In the genomic region with DNA sequence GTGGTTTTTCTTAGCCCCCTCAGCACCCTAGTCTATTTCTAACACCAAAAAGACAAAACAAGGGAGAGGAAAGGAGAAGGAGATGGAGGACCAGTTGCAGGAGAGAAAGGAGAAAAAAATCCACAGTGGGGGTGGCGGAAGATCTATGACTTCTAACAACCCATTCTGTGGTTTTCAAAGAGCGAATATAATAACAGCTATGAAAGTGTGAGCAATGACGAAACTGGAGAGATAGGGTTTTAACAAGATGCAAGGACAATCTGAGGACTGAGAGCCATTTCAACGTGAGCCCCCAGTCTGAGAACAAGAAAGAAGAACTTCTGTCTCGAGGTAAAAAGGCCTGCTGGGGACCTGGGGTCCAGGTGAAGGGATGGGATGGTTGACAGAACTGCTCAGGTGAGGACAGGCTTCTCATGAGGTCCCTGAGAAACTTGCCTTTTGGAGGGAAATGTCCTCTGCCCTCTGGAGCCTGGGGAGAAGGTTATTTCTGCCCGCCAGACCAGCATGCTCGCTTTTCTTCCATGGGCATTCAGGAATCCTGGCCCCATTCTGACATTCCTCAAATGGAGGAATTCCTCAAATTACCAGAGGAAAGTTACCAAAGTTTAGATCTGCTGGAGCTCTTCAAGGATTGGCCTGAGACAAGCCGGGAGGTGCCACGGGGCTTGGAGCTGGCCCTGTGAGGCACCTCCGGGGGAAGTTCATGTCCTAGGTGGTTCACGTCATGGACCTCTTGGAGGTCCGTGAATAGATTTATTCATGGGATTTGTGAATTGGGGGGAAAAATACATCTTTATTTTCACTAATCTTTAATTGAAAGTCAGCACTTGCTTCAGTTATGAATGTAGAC, we compare ENCODE assay signal across 18 cellular contexts. TPM values are rescaled to one million over a fixed set of nuclear protein-coding genes. Genes with fewer than 3 reads are reported as not detected.
DNase-seq lines count a peak whose midpoint lies in the region; ATAC-seq and TF ChIP-seq lines count a peak whose summit lies in the region.
"Had no signal": no experiment of that assay in that cellular context is flagged by ENCODE, and none has a peak within 500 bp of the region (broad histone marks: within the 10 kb centered on the region; RNA-seq: fewer than 3 reads in every experiment).

A gene with protein sequence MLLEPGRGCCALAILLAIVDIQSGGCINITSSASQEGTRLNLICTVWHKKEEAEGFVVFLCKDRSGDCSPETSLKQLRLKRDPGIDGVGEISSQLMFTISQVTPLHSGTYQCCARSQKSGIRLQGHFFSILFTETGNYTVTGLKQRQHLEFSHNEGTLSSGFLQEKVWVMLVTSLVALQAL (plus strand): TSS at position 270 of the 850 bp plus-strand sequence. CDS start 8,829 bp downstream, outside the sequence.

- H3K4me3 Mint-ChIP-seq in activated CD8-positive, alpha-beta memory T cell treated with anti-CD3 and anti-CD28 coated beads, Interleukin-2, amount 10 ng/mL, durations not matched to agents 7 days and 5 days: peak within 1 kb of the TSS; percentile 70
- H3K4me3 Mint-ChIP-seq: CD4-positive, CD25-positive, alpha-beta regulatory T cell; nephron had no signal

- DNase-seq in GM10248 (ENCODE audit: extremely low spot score) (peak; percentile 45), foreskin keratinocyte (no peak), upper lobe of right lung (no peak)
- DNase-seq in activated CD8-positive, alpha-beta memory T cell treated with anti-CD3 and anti-CD28 coated beads, Interleukin-2, amount 10 ng/mL, durations not matched to agents 7 days and 5 days: peak; percentile 46
- DNase-seq: activated CD4-positive, alpha-beta T cell treated with anti-CD3 and anti-CD28 coated beads, Interleukin-2, amount 50 U/mL, for 1 hour; esophagus squamous epithelium; left lung; NCI-H1105; NCI-H2227 treated with DMSO at 0.1 percent for 48 hours had no signal

- peaks cover 33% of the 10 kb centered on the region for H3K4me1 ChIP-seq in mononuclear cell (ENCODE audit: insufficient read depth, low read length)
- peaks cover 4% of the 10 kb centered on the region for H3K4me1 ChIP-seq in foreskin keratinocyte
- no peaks in the 10 kb centered on the region for H3K4me1 ChIP-seq in upper lobe of right lung

- H3K9me3 Mint-ChIP-seq in activated CD8-positive, alpha-beta memory T cell treated with anti-CD3 and anti-CD28 coated beads, Interleukin-2, amount 10 ng/mL, durations not matched to agents 7 days and 5 days (ENCODE audit: low read depth): no peaks in the 10 kb centered on the region
- H3K9me3 Mint-ChIP-seq: CD4-positive, CD25-positive, alpha-beta regulatory T cell; nephron had no signal

- H3K27ac ChIP-seq in foreskin keratinocyte: no peak within 1 kb of the TSS
- H3K27ac ChIP-seq in upper lobe of right lung: no peak within 1 kb of the TSS
- H3K27ac ChIP-seq: esophagus squamous epithelium, hepatocyte, left lung had no signal

- no peaks in the 10 kb centered on the region for H3K36me3 Mint-ChIP-seq in activated CD8-positive, alpha-beta memory T cell treated with anti-CD3 and anti-CD28 coated beads, Interleukin-2, amount 10 ng/mL, durations not matched to agents 7 days and 5 days
- H3K36me3 Mint-ChIP-seq: CD4-positive, CD25-positive, alpha-beta regulatory T cell had no signal

- no peaks in the 10 kb centered on the region for H3K36me3 ChIP-seq in upper lobe of right lung
- H3K36me3 ChIP-seq: esophagus squamous epithelium, left lung, right lobe of liver had no signal

- H3K27ac Mint-ChIP-seq in activated CD8-positive, alpha-beta memory T cell treated with anti-CD3 and anti-CD28 coated beads, Interleukin-2, amount 10 ng/mL, durations not matched to agents 7 days and 5 days: peak within 1 kb of the TSS; percentile 81
- H3K27ac Mint-ChIP-seq: nephron had no signal

- ATAC-seq in GM19351 (IDR thresholded peaks at IDR 0.05; ENCODE audit: unreplicated experiment) (peak; percentile 61), foreskin keratinocyte (no peak), GM21825 (IDR thresholded peaks at IDR 0.05; ENCODE audit: unreplicated experiment) (no peak), upper lobe of right lung (no peak), HG02852 (IDR thresholded peaks at IDR 0.05; ENCODE audit: unreplicated experiment) (no peak)
- ATAC-seq in activated CD8-positive, alpha-beta memory T cell treated with anti-CD3 and anti-CD28 coated beads, Interleukin-2, amount 10 ng/mL, durations not matched to agents 7 days and 5 days: peak; percentile 22

- H3K9me3 ChIP-seq in mononuclear cell (ENCODE audit: low read depth, low read length) (no peaks in the 10 kb centered on the region), upper lobe of right lung (no peaks in the 10 kb centered on the region)
- H3K9me3 ChIP-seq: esophagus squamous epithelium, left lung, right lobe of liver had no signal

- CTCF ChIA-PET in GM10248 (lab: Yijun Ruan, JAX): interaction anchor here (0.9 to 3.3 kb wide), 9 partner anchors 11 to 126 kb away, joined by 3 to 59 read pairs (median 4); a partner anchor contains a TSS
- CTCF ChIA-PET in activated CD8-positive, alpha-beta memory T cell treated with anti-CD3 and anti-CD28 coated beads, Interleukin-2, amount 10 ng/mL, durations not matched to agents 7 days and 5 days (lab: Charles Lee): interaction anchor here (0.8 to 2.9 kb wide), 10 partner anchors 8 to 40 kb away, joined by 3 to 15 read pairs (median 4); no protein-coding TSS in a partner anchor

- peaks cover 57% of the 10 kb centered on the region for H3K4me1 Mint-ChIP-seq in activated CD8-positive, alpha-beta memory T cell treated with anti-CD3 and anti-CD28 coated beads, Interleukin-2, amount 10 ng/mL, durations not matched to agents 7 days and 5 days

- intact Hi-C loops in upper lobe of right lung (cut with DNase I): no loop called here

- H3K4me3 ChIP-seq in mononuclear cell (ENCODE audit: low read length) (peak within 1 kb of the TSS; percentile 21), upper lobe of right lung (no peak within 1 kb of the TSS)
- H3K4me3 ChIP-seq: hepatocyte, left lung had no signal

- TF ChIP-seq CTCF in GM10248 (IDR thresholded peaks at IDR 0.05; ENCODE audit: control extremely low read depth, extremely low read depth, low read depth, missing control alignments) (no peak), foreskin keratinocyte (conservative IDR thresholded peaks at IDR 0.05) (no peak), upper lobe of right lung (IDR thresholded peaks at IDR 0.05) (no peak)

- POLR2A ChIA-PET in GM10248 (lab: Yijun Ruan, JAX): no interaction called here

- H3K27me3 ChIP-seq in mononuclear cell (ENCODE audit: insufficient read depth, low read length): peaks cover 8% of the 10 kb centered on the region
- no peaks in the 10 kb centered on the region for H3K27me3 ChIP-seq in foreskin keratinocyte
- peaks cover 11% of the 10 kb centered on the region for H3K27me3 ChIP-seq in upper lobe of right lung
- H3K27me3 ChIP-seq: hepatocyte, right lobe of liver had no signal

- H3K27me3 Mint-ChIP-seq in activated CD8-positive, alpha-beta memory T cell treated with anti-CD3 and anti-CD28 coated beads, Interleukin-2, amount 10 ng/mL, durations not matched to agents 7 days and 5 days: peaks cover 11% of the 10 kb centered on the region

RNA-seq across cellular contexts. Expression of the gene that starts here (rescaled TPM):
- 1 to 10 TPM; 3.9 to 5.4 TPM for total RNA-seq in activated CD8-positive, alpha-beta memory T cell treated with anti-CD3 and anti-CD28 coated beads, Interleukin-2, amount 10 ng/mL, durations not matched to agents 7 days and 5 days
- total RNA-seq in mononuclear cell: 9.0 TPM
- total RNA-seq in foreskin keratinocyte: not detected in 2 replicates
- not detected in 2 replicates for polyA plus RNA-seq in foreskin keratinocyte
- total RNA-seq in upper lobe of right lung: 0.93 TPM
- total RNA-seq: CD4-positive, CD25-positive, alpha-beta regulatory T cell; esophagus squamous epithelium; hepatocyte; subcutaneous adipose tissue had no signal
- polyA plus RNA-seq: hepatocyte had no signal

Comparison
In these comparisons a context has a peak if more than half of its experiments do, and no peak if none do; other contexts are left out.
1. DNase-seq: peak in GM10248 (single experiment) and activated CD8-positive, alpha-beta memory T cell treated with anti-CD3 and anti-CD28 coated beads, Interleukin-2, amount 10 ng/mL, durations not matched to agents 7 days and 5 days (single experiment); none in foreskin keratinocyte (0 of 2) and upper lobe of right lung (single experiment).
2. ATAC-seq: peak in GM19351 (single experiment) and activated CD8-positive, alpha-beta memory T cell treated with anti-CD3 and anti-CD28 coated beads, Interleukin-2, amount 10 ng/mL, durations not matched to agents 7 days and 5 days (single experiment); none in foreskin keratinocyte (single experiment), GM21825 (single experiment), upper lobe of right lung (single experiment) and HG02852 (single experiment).